11 cellular contexts compared by ENCODE assay signal in genomic region chr1:179175011-179175934, GRCh38. TPM values are rescaled to one million over a fixed set of nuclear protein-coding genes. Genes with fewer than 3 reads are reported as not detected.
DNase-seq lines count a peak whose midpoint lies in the region; TF ChIP-seq lines count a peak whose summit lies in the region.
"Had no signal": no experiment of that assay in that cellular context is flagged by ENCODE, and none has a peak within 500 bp of the region (broad histone marks: within the 10 kb centered on the region; RNA-seq: fewer than 3 reads in every experiment).

No MANE protein-coding gene starts in this region.

- H4K5ac ChIP-seq in mesendoderm (ENCODE audit: low read length), result no peak overlapping the region

- peak; percentile 85 for DNase-seq in A673 (ENCODE audit: low spot score)
- peak; percentile 48 for DNase-seq in NCI-H226
- no peak for DNase-seq in chondrocyte (ENCODE audit: low spot score)
- peak; percentile 17 for DNase-seq in mesendoderm
- no peak for DNase-seq in activated T-helper 1 cell treated with anti-CD3 and anti-CD28 coated beads, Interleukin-12 subunit alpha, Interleukin-12 subunit beta, Interleukin-2, Interleukin-4 antibody, amounts not matched to agents 30 ng/mL and 10 ng/mL and 1 ng/mL, durations not matched to agents 14 hours and 24 hours and 36 hours (ENCODE audit: low spot score)
- DNase-seq in Karpas-422, result no peak
- no peak for DNase-seq in iPS-NIHi11 (ENCODE audit: low spot score)
- DNase-seq in NCI-H748 treated with DMSO at 0.1 percent for 48 hours (lab: John Stamatoyannopoulos, UW), result no peak
- DNase-seq: CD4-positive, alpha-beta memory T cell; effector memory CD4-positive, alpha-beta T cell; SHP77 had no signal

- H2BK120ac ChIP-seq in mesendoderm (ENCODE audit: low read depth, low read length), result no peak overlapping the region

- H3K27me3 ChIP-seq in A673 (replicated peaks; ENCODE audit: insufficient read depth, low read depth, low read length, poor library complexity) (no peaks in the 10 kb centered on the region), mesendoderm (ENCODE audit: insufficient read depth, low read length, poor library complexity) (no peaks in the 10 kb centered on the region), Karpas-422 (ENCODE audit: low read length) (no peaks in the 10 kb centered on the region)

- H3K9me3 Mint-ChIP-seq in chondrocyte (ENCODE audit: low read depth), result no peaks in the 10 kb centered on the region
- H3K9me3 Mint-ChIP-seq in activated T-helper 1 cell treated with anti-CD3 and anti-CD28 coated beads, Interleukin-12 subunit alpha, Interleukin-12 subunit beta, Interleukin-2, Interleukin-4 antibody, amounts not matched to agents 30 ng/mL and 10 ng/mL and 1 ng/mL, durations not matched to agents 14 hours and 24 hours and 36 hours, result no peaks in the 10 kb centered on the region
- H3K9me3 Mint-ChIP-seq: CD4-positive, alpha-beta memory T cell had no signal

- no peak overlapping the region for H3K4me3 Mint-ChIP-seq in chondrocyte (ENCODE audit: unreplicated experiment)
- no peak overlapping the region for H3K4me3 Mint-ChIP-seq in activated T-helper 1 cell treated with anti-CD3 and anti-CD28 coated beads, Interleukin-12 subunit alpha, Interleukin-12 subunit beta, Interleukin-2, Interleukin-4 antibody, amounts not matched to agents 30 ng/mL and 10 ng/mL and 1 ng/mL, durations not matched to agents 14 hours and 24 hours and 36 hours
- H3K4me3 Mint-ChIP-seq: CD4-positive, alpha-beta memory T cell had no signal

- no peak overlapping the region for H2BK15ac ChIP-seq in mesendoderm (replicated peaks; ENCODE audit: low read depth)

- no peak overlapping the region for H3K18ac ChIP-seq in mesendoderm (ENCODE audit: low read length)

- H3K79me1 ChIP-seq in mesendoderm (ENCODE audit: low read length), result peaks cover 2% of the 10 kb centered on the region

- no peaks in the 10 kb centered on the region for H3K9me2 ChIP-seq in Karpas-422 (replicated peaks; ENCODE audit: insufficient read depth, low read length)

- no peaks in the 10 kb centered on the region for H3K36me3 Mint-ChIP-seq in chondrocyte (ENCODE audit: low read depth)
- no peaks in the 10 kb centered on the region for H3K36me3 Mint-ChIP-seq in activated T-helper 1 cell treated with anti-CD3 and anti-CD28 coated beads, Interleukin-12 subunit alpha, Interleukin-12 subunit beta, Interleukin-2, Interleukin-4 antibody, amounts not matched to agents 30 ng/mL and 10 ng/mL and 1 ng/mL, durations not matched to agents 14 hours and 24 hours and 36 hours (ENCODE audit: low read depth)
- H3K36me3 Mint-ChIP-seq: CD4-positive, alpha-beta memory T cell had no signal

- H3K27me3 Mint-ChIP-seq in chondrocyte (ENCODE audit: low read depth), result no peaks in the 10 kb centered on the region
- no peaks in the 10 kb centered on the region for H3K27me3 Mint-ChIP-seq in activated T-helper 1 cell treated with anti-CD3 and anti-CD28 coated beads, Interleukin-12 subunit alpha, Interleukin-12 subunit beta, Interleukin-2, Interleukin-4 antibody, amounts not matched to agents 30 ng/mL and 10 ng/mL and 1 ng/mL, durations not matched to agents 14 hours and 24 hours and 36 hours (ENCODE audit: insufficient read depth)
- H3K27me3 Mint-ChIP-seq: CD4-positive, alpha-beta memory T cell had no signal

- no peak overlapping the region for H3K23ac ChIP-seq in mesendoderm (ENCODE audit: low read length)

- no peak overlapping the region for H3K4ac ChIP-seq in mesendoderm (ENCODE audit: low read depth, low read length)

- H4K20me1 ChIP-seq in Karpas-422 (ENCODE audit: insufficient read depth, low read depth, low read length), result no peaks in the 10 kb centered on the region

- no peaks in the 10 kb centered on the region for H3K36me3 ChIP-seq in A673 (ENCODE audit: insufficient read depth, low read length, poor library complexity, severe bottlenecking)
- no peaks in the 10 kb centered on the region for H3K36me3 ChIP-seq in mesendoderm (ENCODE audit: control insufficient read depth, insufficient read depth, low read length)
- no peaks in the 10 kb centered on the region for H3K36me3 ChIP-seq in Karpas-422 (ENCODE audit: insufficient read depth, low read length)

- TF ChIP-seq CTCF in A673 (conservative IDR thresholded peaks at IDR 0.05; ENCODE audit: low read depth, low read length), result 0 out of 2 replicates have a peak, but pooled peaks have one; percentile 10
- TF ChIP-seq CTCF in chondrocyte (IDR thresholded peaks at IDR 0.05), result peak; percentile 30

- WGBS in mesendoderm (ENCODE audit: extremely low coverage, insufficient coverage, low lambda C conversion rate), result no CpG with 5 or more reads among the region's 5 CpGs

- intact Hi-C loops in A673 (cut with micrococcal nuclease; ENCODE audit: unreplicated experiment), result loop anchor here (5.0 kb wide), 1 partner anchor 48 kb away; no protein-coding TSS in a partner anchor
- intact Hi-C loops in activated T-helper 1 cell treated with anti-CD3 and anti-CD28 coated beads, Interleukin-12 subunit alpha, Interleukin-12 subunit beta, Interleukin-2, Interleukin-4 antibody, amounts not matched to agents 30 ng/mL and 10 ng/mL and 1 ng/mL, durations not matched to agents 14 hours and 24 hours and 36 hours (cut with micrococcal nuclease), result loop anchor here (10.0 kb wide), 1 partner anchor 60 kb away; no protein-coding TSS in a partner anchor

- H3K4me2 ChIP-seq in mesendoderm (ENCODE audit: low read length) (no peak overlapping the region), Karpas-422 (ENCODE audit: low read depth, low read length, poor library complexity, severe bottlenecking) (no peak overlapping the region)

- no peak overlapping the region for H2AK5ac ChIP-seq in mesendoderm (ENCODE audit: low read length)

- peaks cover 41% of the 10 kb centered on the region for H3K4me1 Mint-ChIP-seq in chondrocyte (ENCODE audit: low read depth)
- H3K4me1 Mint-ChIP-seq in activated T-helper 1 cell treated with anti-CD3 and anti-CD28 coated beads, Interleukin-12 subunit alpha, Interleukin-12 subunit beta, Interleukin-2, Interleukin-4 antibody, amounts not matched to agents 30 ng/mL and 10 ng/mL and 1 ng/mL, durations not matched to agents 14 hours and 24 hours and 36 hours (ENCODE audit: low read depth), result no peaks in the 10 kb centered on the region

- H2AFZ ChIP-seq in Karpas-422 (ENCODE audit: low read length), result no peak overlapping the region

- H3K79me2 ChIP-seq in mesendoderm (ENCODE audit: control insufficient read depth, insufficient read depth, low read length), result peaks cover 3% of the 10 kb centered on the region
- H3K79me2 ChIP-seq in Karpas-422 (ENCODE audit: low read length), result peaks cover 60% of the 10 kb centered on the region

- BruUV-seq in A673 (replicated peaks; lab: Mats Ljungman, UMichigan), result no TSS peak

- H3K9me3 ChIP-seq in A673 (ENCODE audit: low read depth, low read length, poor library complexity, severe bottlenecking) (no peaks in the 10 kb centered on the region), Karpas-422 (ENCODE audit: low read length) (no peaks in the 10 kb centered on the region)

- H3K27ac ChIP-seq in A673 (ENCODE audit: low read depth, low read length, poor library complexity, severe bottlenecking) (no peak overlapping the region), mesendoderm (ENCODE audit: low read depth, low read length) (no peak overlapping the region), Karpas-422 (ENCODE audit: low read length) (no peak overlapping the region)

- H2BK5ac ChIP-seq in mesendoderm (ENCODE audit: low read length), result no peak overlapping the region

- POLR2A ChIA-PET in A673 (lab: Charles Lee; ENCODE audit: low non-redundant PET), result interaction anchor here (0.5 kb wide), 2 partner anchors 80 to 1134 kb away, joined by 3 to 4 read pairs; no protein-coding TSS in a partner anchor

- H3K4me1 ChIP-seq in A673 (ENCODE audit: insufficient read depth, low read length, poor library complexity, severe bottlenecking), result peaks cover 20% of the 10 kb centered on the region
- no peaks in the 10 kb centered on the region for H3K4me1 ChIP-seq in mesendoderm (ENCODE audit: control insufficient read depth, low read depth, low read length)
- no peaks in the 10 kb centered on the region for H3K4me1 ChIP-seq in Karpas-422 (ENCODE audit: low read length)

- peak overlapping the region; percentile 80 for H3K27ac Mint-ChIP-seq in chondrocyte (ENCODE audit: unreplicated experiment)
- H3K27ac Mint-ChIP-seq in activated T-helper 1 cell treated with anti-CD3 and anti-CD28 coated beads, Interleukin-12 subunit alpha, Interleukin-12 subunit beta, Interleukin-2, Interleukin-4 antibody, amounts not matched to agents 30 ng/mL and 10 ng/mL and 1 ng/mL, durations not matched to agents 14 hours and 24 hours and 36 hours, result no peak overlapping the region
- H3K27ac Mint-ChIP-seq: CD4-positive, alpha-beta memory T cell had no signal

- H3K4me3 ChIP-seq in A673 (ENCODE audit: low read depth, low read length, poor library complexity, severe bottlenecking), result no peak overlapping the region
- no peak overlapping the region for H3K4me3 ChIP-seq in mesendoderm (ENCODE audit: low read length)
- H3K4me3 ChIP-seq in Karpas-422 (ENCODE audit: low read length), result no peak overlapping the region

- CTCF ChIA-PET in A673 (lab: Charles Lee), result interaction anchor here (0.6 to 1.1 kb wide), 3 partner anchors 28 to 58 kb away, joined by 3 to 4 read pairs (median 4); no protein-coding TSS in a partner anchor

- H3K9ac ChIP-seq in mesendoderm (ENCODE audit: low read length) (no peak overlapping the region), Karpas-422 (ENCODE audit: low read length) (no peak overlapping the region)

- no peak overlapping the region for H4K8ac ChIP-seq in mesendoderm (ENCODE audit: low read depth, low read length)

- H3K56ac ChIP-seq in mesendoderm (ENCODE audit: low read length), result no peak overlapping the region

RNA-seq across cellular contexts. Expression of gene ABL2, which starts 54.2 kb away (rescaled TPM):
- total RNA-seq in A673 (2021), result 23.6 and 27.9 TPM in 2 replicates
- total RNA-seq in chondrocyte, result 23.1 to 29.9 TPM (median 24.5 TPM) in 3 replicates
- 4.7 TPM for polyA plus RNA-seq in mesendoderm (2013, experiment 1 of 2)
- 4.5 TPM for polyA plus RNA-seq in mesendoderm (2013, experiment 2 of 2)
- total RNA-seq in activated T-helper 1 cell treated with anti-CD3 and anti-CD28 coated beads, Interleukin-12 subunit alpha, Interleukin-12 subunit beta, Interleukin-2, Interleukin-4 antibody, amounts not matched to agents 30 ng/mL and 10 ng/mL and 1 ng/mL, durations not matched to agents 14 hours and 24 hours and 36 hours, result 9.5 and 11.4 TPM in 2 replicates
- 11.3 and 14.3 TPM in 2 replicates for total RNA-seq in Karpas-422 (2014; rRNA removed; shearing (Covaris generic); ENCODE audit: low replicate concordance)

Comparison
In these comparisons a context has a peak if more than half of its experiments do, and no peak if none do; other contexts are left out.
1. DNase-seq: peak in A673 (single experiment), NCI-H226 (single experiment) and mesendoderm (single experiment); none in chondrocyte (single experiment), activated T-helper 1 cell treated with anti-CD3 and anti-CD28 coated beads, Interleukin-12 subunit alpha, Interleukin-12 subunit beta, Interleukin-2, Interleukin-4 antibody, amounts not matched to agents 30 ng/mL and 10 ng/mL and 1 ng/mL, durations not matched to agents 14 hours and 24 hours and 36 hours (single experiment), Karpas-422 (single experiment), iPS-NIHi11 (single experiment) and NCI-H748 treated with DMSO at 0.1 percent for 48 hours (single experiment).